In the genomic region with DNA sequence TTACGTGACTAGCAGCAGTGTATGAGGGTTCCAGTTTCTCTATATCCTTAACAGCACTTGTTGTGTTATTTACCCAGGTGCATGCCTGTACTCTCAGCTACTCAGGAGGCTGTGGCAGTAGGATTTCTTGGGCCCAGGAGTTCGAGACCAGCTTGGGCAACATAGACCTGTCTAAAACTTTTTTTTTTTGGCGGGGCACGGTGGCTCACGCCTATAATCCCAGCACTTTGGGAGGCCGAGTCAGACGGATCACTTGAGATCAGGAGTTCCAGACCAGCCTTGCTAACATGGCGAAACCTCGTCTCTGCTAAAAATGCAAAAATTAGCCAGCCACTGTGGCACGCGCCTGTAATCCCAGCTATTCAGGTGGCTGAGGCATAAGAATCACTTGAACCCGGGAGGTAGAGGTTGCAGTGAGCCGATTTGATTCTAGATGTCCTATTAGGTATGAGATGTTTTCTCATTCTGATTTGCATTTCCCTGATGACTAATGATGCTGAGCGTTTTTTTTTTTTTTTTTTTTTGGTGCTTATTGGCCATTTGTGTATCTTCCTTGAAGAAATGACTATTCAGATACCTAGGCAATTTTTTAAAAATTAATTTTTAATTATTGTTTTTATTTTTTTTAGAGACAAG, we compare ENCODE assay signal across 21 cellular contexts. TPM values are rescaled to one million over a fixed set of nuclear protein-coding genes. Genes with fewer than 3 reads are reported as not detected.
A peak's percentile ranks its signal among the peaks of the same experiment; 100 is the strongest.
DNase-seq lines count a peak whose midpoint lies in the region; ATAC-seq and TF ChIP-seq lines count a peak whose summit lies in the region.
"Had no signal": no experiment of that assay in that cellular context is flagged by ENCODE, and none has a peak within 500 bp of the region (broad histone marks: within the 10 kb centered on the region; RNA-seq: fewer than 3 reads in every experiment).

No MANE protein-coding gene starts in this region.

- H3K79me2 ChIP-seq in GM23338 (replicated peaks; ENCODE audit: insufficient read depth), result peaks cover 99% of the 10 kb centered on the region

- peak overlapping the region; percentile 36 for H3K4me3 Mint-ChIP-seq in activated T-cell treated with anti-CD3 and anti-CD28 coated beads, Interleukin-2, amount 50 U/mL, for 24 hours
- no peak overlapping the region for H3K4me3 Mint-ChIP-seq in GM23338
- H3K4me3 Mint-ChIP-seq in activated T-helper 1 cell treated with anti-CD3 and anti-CD28 coated beads, Interleukin-12 subunit alpha, Interleukin-12 subunit beta, Interleukin-2, Interleukin-4 antibody, amounts not matched to agents 30 ng/mL and 10 ng/mL and 1 ng/mL, durations not matched to agents 14 hours and 24 hours and 36 hours, result no peak overlapping the region
- H3K4me3 Mint-ChIP-seq: neural crest cell had no signal

- H3F3A ChIP-seq in GM23338 (replicated peaks; ENCODE audit: low read depth), result peaks cover 4% of the 10 kb centered on the region

- TF ChIP-seq CTCF in GM23338 (conservative IDR thresholded peaks at IDR 0.05; ENCODE audit: low read depth in 2 of 2) (no peak), gastrocnemius medialis (IDR thresholded peaks at IDR 0.05 in 4 of 5, conservative IDR thresholded peaks at IDR 0.05 in 1 of 5) (no peak), esophagus muscularis mucosa (IDR thresholded peaks at IDR 0.05) (no peak)

- intact Hi-C loops in activated T-helper 1 cell treated with anti-CD3 and anti-CD28 coated beads, Interleukin-12 subunit alpha, Interleukin-12 subunit beta, Interleukin-2, Interleukin-4 antibody, amounts not matched to agents 30 ng/mL and 10 ng/mL and 1 ng/mL, durations not matched to agents 14 hours and 24 hours and 36 hours (cut with micrococcal nuclease), result loop anchor here (1.0 kb wide), 5 partner anchors 13 to 692 kb away; a partner anchor contains a TSS
- intact Hi-C loops in gastrocnemius medialis (cut with DNase I; ENCODE audit: low total_unique reads) (no loop called here), esophagus muscularis mucosa (cut with DNase I) (no loop called here)

- H3K9me3 Mint-ChIP-seq in activated T-cell treated with anti-CD3 and anti-CD28 coated beads, Interleukin-2, amount 50 U/mL, for 24 hours, result peaks cover 2% of the 10 kb centered on the region
- no peaks in the 10 kb centered on the region for H3K9me3 Mint-ChIP-seq in GM23338
- H3K9me3 Mint-ChIP-seq in activated T-helper 1 cell treated with anti-CD3 and anti-CD28 coated beads, Interleukin-12 subunit alpha, Interleukin-12 subunit beta, Interleukin-2, Interleukin-4 antibody, amounts not matched to agents 30 ng/mL and 10 ng/mL and 1 ng/mL, durations not matched to agents 14 hours and 24 hours and 36 hours, result peaks cover 3% of the 10 kb centered on the region
- H3K9me3 Mint-ChIP-seq: neural crest cell had no signal

- in situ Hi-C loops in gastrocnemius medialis (cut with MboI; ENCODE audit: low sequenced_read_pairs in 4 of 4), result loop anchor here in 1 of 4 donors (25.0 kb wide), 1 partner anchor 116 kb away; no protein-coding TSS in a partner anchor

- no peak for ATAC-seq in GM23338
- no peak for ATAC-seq in gastrocnemius medialis
- ATAC-seq in HG02973 (IDR thresholded peaks at IDR 0.05; ENCODE audit: unreplicated experiment), result no peak
- ATAC-seq in HG03442 (IDR thresholded peaks at IDR 0.05; ENCODE audit: unreplicated experiment), result no peak

- H3K4me1 Mint-ChIP-seq in activated T-cell treated with anti-CD3 and anti-CD28 coated beads, Interleukin-2, amount 50 U/mL, for 24 hours (ENCODE audit: low read depth), result peaks cover 67% of the 10 kb centered on the region
- no peaks in the 10 kb centered on the region; the same call in 2 of the 3 replicates for H3K4me1 Mint-ChIP-seq in GM23338
- H3K4me1 Mint-ChIP-seq in activated T-helper 1 cell treated with anti-CD3 and anti-CD28 coated beads, Interleukin-12 subunit alpha, Interleukin-12 subunit beta, Interleukin-2, Interleukin-4 antibody, amounts not matched to agents 30 ng/mL and 10 ng/mL and 1 ng/mL, durations not matched to agents 14 hours and 24 hours and 36 hours (ENCODE audit: low read depth), result peaks cover 51% of the 10 kb centered on the region

- H3K4me1 ChIP-seq in GM23338 (ENCODE audit: insufficient read depth), result no peaks in the 10 kb centered on the region
- H3K4me1 ChIP-seq in gastrocnemius medialis, result peaks cover 31 to 32% of the 10 kb centered on the region in 2 donors
- peaks cover 19 to 70% (median 44%) of the 10 kb centered on the region in 4 donors for H3K4me1 ChIP-seq in esophagus muscularis mucosa
- H3K4me1 ChIP-seq: Caco-2, HAP-1, SJCRH30 had no signal

- no peaks in the 10 kb centered on the region for H3K9me2 ChIP-seq in GM23338 (ENCODE audit: insufficient read depth)

- no peak overlapping the region for H3K4me3 ChIP-seq in GM23338
- H3K4me3 ChIP-seq in gastrocnemius medialis, result no peak overlapping the region
- H3K4me3 ChIP-seq in esophagus muscularis mucosa, result no peak overlapping the region
- H3K4me3 ChIP-seq: HAP-1, hepatocyte, SJCRH30, suprapubic skin had no signal

- no peak for DNase-seq in activated T-cell treated with anti-CD3 and anti-CD28 coated beads, Interleukin-2, amount 50 U/mL, for 24 hours
- no peak for DNase-seq in activated T-cell treated with anti-CD3 and anti-CD28 coated beads, Interleukin-2, amount 50 U/mL, for 1 hour
- DNase-seq in GM23338 (ENCODE audit: low spot score) (no peak), gastrocnemius medialis (no peak), esophagus muscularis mucosa (ENCODE audit: extremely low spot score) (no peak)
- no peak for DNase-seq in activated T-helper 1 cell treated with anti-CD3 and anti-CD28 coated beads, Interleukin-12 subunit alpha, Interleukin-12 subunit beta, Interleukin-2, Interleukin-4 antibody, amounts not matched to agents 30 ng/mL and 10 ng/mL and 1 ng/mL, durations not matched to agents 14 hours and 24 hours and 36 hours (ENCODE audit: low spot score)
- DNase-seq: Caco-2; caudate nucleus; effector CD8-positive, alpha-beta T cell; kidney; mesendoderm; NCI-H2081; NCI-H526; SJCRH30; T1000 had no signal

- TF ChIP-seq EP300 in esophagus muscularis mucosa (IDR thresholded peaks at IDR 0.05), result no peak

- H3K36me3 ChIP-seq in GM23338 (ENCODE audit: insufficient read depth), result peaks cover 20% of the 10 kb centered on the region
- peaks cover 0 to 3% of the 10 kb centered on the region in 2 donors for H3K36me3 ChIP-seq in gastrocnemius medialis
- peaks cover 4 to 90% (median 48%) of the 10 kb centered on the region in 4 donors for H3K36me3 ChIP-seq in esophagus muscularis mucosa

- WGBS in esophagus muscularis mucosa, result 84% methylated on average over 14 of the region's 14 CpGs

- H3K27me3 Mint-ChIP-seq in activated T-cell treated with anti-CD3 and anti-CD28 coated beads, Interleukin-2, amount 50 U/mL, for 24 hours, result no peaks in the 10 kb centered on the region
- peaks cover 4% of the 10 kb centered on the region for H3K27me3 Mint-ChIP-seq in GM23338 (ENCODE audit: insufficient read depth, low read depth, poor library complexity)
- no peaks in the 10 kb centered on the region for H3K27me3 Mint-ChIP-seq in activated T-helper 1 cell treated with anti-CD3 and anti-CD28 coated beads, Interleukin-12 subunit alpha, Interleukin-12 subunit beta, Interleukin-2, Interleukin-4 antibody, amounts not matched to agents 30 ng/mL and 10 ng/mL and 1 ng/mL, durations not matched to agents 14 hours and 24 hours and 36 hours (ENCODE audit: insufficient read depth)

- H3K27ac Mint-ChIP-seq in activated T-cell treated with anti-CD3 and anti-CD28 coated beads, Interleukin-2, amount 50 U/mL, for 24 hours, result peak overlapping the region; percentile 97
- peak overlapping the region; percentile 46 for H3K27ac Mint-ChIP-seq in GM23338
- peak overlapping the region; percentile 98 for H3K27ac Mint-ChIP-seq in activated T-helper 1 cell treated with anti-CD3 and anti-CD28 coated beads, Interleukin-12 subunit alpha, Interleukin-12 subunit beta, Interleukin-2, Interleukin-4 antibody, amounts not matched to agents 30 ng/mL and 10 ng/mL and 1 ng/mL, durations not matched to agents 14 hours and 24 hours and 36 hours

- H4K20me1 ChIP-seq in GM23338 (replicated peaks; ENCODE audit: insufficient read depth), result peaks cover 23% of the 10 kb centered on the region

- no peak for TF ChIP-seq POLR2A in gastrocnemius medialis (IDR thresholded peaks at IDR 0.05)
- TF ChIP-seq POLR2A in esophagus muscularis mucosa (IDR thresholded peaks at IDR 0.05; ENCODE audit: low read depth), result no peak

- no peak overlapping the region for H3K4me2 ChIP-seq in GM23338
- H3K4me2 ChIP-seq: hepatocyte had no signal

- 0 out of 2 replicates have a peak overlapping the region, but pooled peaks have one; percentile 45 for H3K27ac ChIP-seq in GM23338 (ENCODE audit: low read depth)
- peak overlapping the region; percentile 1 to 55 (median 31) for H3K27ac ChIP-seq in gastrocnemius medialis
- H3K27ac ChIP-seq in esophagus muscularis mucosa (replicated peaks in 1 of 4), result no peak overlapping the region
- H3K27ac ChIP-seq: hepatocyte, SJCRH30, suprapubic skin had no signal

- H3K36me3 Mint-ChIP-seq in activated T-cell treated with anti-CD3 and anti-CD28 coated beads, Interleukin-2, amount 50 U/mL, for 24 hours (ENCODE audit: low read depth), result peaks cover 79% of the 10 kb centered on the region
- H3K36me3 Mint-ChIP-seq in GM23338 (ENCODE audit: low read depth), result peaks cover 66% of the 10 kb centered on the region
- H3K36me3 Mint-ChIP-seq in activated T-helper 1 cell treated with anti-CD3 and anti-CD28 coated beads, Interleukin-12 subunit alpha, Interleukin-12 subunit beta, Interleukin-2, Interleukin-4 antibody, amounts not matched to agents 30 ng/mL and 10 ng/mL and 1 ng/mL, durations not matched to agents 14 hours and 24 hours and 36 hours (ENCODE audit: low read depth), result peaks cover 41% of the 10 kb centered on the region

- H3K9me3 ChIP-seq in gastrocnemius medialis, result no peaks in the 10 kb centered on the region
- no peaks in the 10 kb centered on the region for H3K9me3 ChIP-seq in esophagus muscularis mucosa
- H3K9me3 ChIP-seq: Caco-2, HAP-1, SJCRH30, suprapubic skin had no signal

- H2AFZ ChIP-seq in GM23338, result no peak overlapping the region
- H2AFZ ChIP-seq: hepatocyte had no signal

- H3K27me3 ChIP-seq in GM23338 (ENCODE audit: insufficient read depth) (no peaks in the 10 kb centered on the region), gastrocnemius medialis (no peaks in the 10 kb centered on the region), esophagus muscularis mucosa (no peaks in the 10 kb centered on the region)
- H3K27me3 ChIP-seq: hepatocyte, SJCRH30, suprapubic skin had no signal

RNA-seq across cellular contexts. Expression of a gene that starts 13.4 kb away (rescaled TPM):
- total RNA-seq in GM23338 (2014; rRNA removed; shearing (Covaris generic)), result 76.1 and 82.9 TPM in 2 replicates
- polyA plus RNA-seq in GM23338 (2016; fragmentation: Nextera tagmentation; extraction: Ambion mirVana), result 34.4 and 37.5 TPM in 2 replicates
- total RNA-seq in activated T-helper 1 cell treated with anti-CD3 and anti-CD28 coated beads, Interleukin-12 subunit alpha, Interleukin-12 subunit beta, Interleukin-2, Interleukin-4 antibody, amounts not matched to agents 30 ng/mL and 10 ng/mL and 1 ng/mL, durations not matched to agents 14 hours and 24 hours and 36 hours, result 117 TPM in 2 replicates
- total RNA-seq in gastrocnemius medialis (10 to 100 TPM; 35.8 to 41.3 (median 39.8) TPM), esophagus muscularis mucosa (100 to 1,000 TPM in 2 of 4 donors, 10 to 100 TPM in 2; 77.2 to 103 (median 95.5) TPM)

RNA-seq across cellular contexts. Expression of a gene that starts 23.5 kb away (rescaled TPM):
- 10.4 and 14.0 TPM in 2 replicates for total RNA-seq in GM23338 (2014; rRNA removed; shearing (Covaris generic))
- 5.0 and 6.7 TPM in 2 replicates for polyA plus RNA-seq in GM23338 (2016; fragmentation: Nextera tagmentation; extraction: Ambion mirVana)
- 11.8 and 13.0 TPM in 2 replicates for total RNA-seq in activated T-helper 1 cell treated with anti-CD3 and anti-CD28 coated beads, Interleukin-12 subunit alpha, Interleukin-12 subunit beta, Interleukin-2, Interleukin-4 antibody, amounts not matched to agents 30 ng/mL and 10 ng/mL and 1 ng/mL, durations not matched to agents 14 hours and 24 hours and 36 hours
- total RNA-seq in gastrocnemius medialis (1 to 10 TPM; 1.8 to 5.8 (median 5.2) TPM), esophagus muscularis mucosa (1 to 10 TPM; 1.5 to 5.4 (median 2.9) TPM)

RNA-seq across cellular contexts. Expression of a gene that starts 31.9 kb away (rescaled TPM):
- total RNA-seq in GM23338 (2014; rRNA removed; shearing (Covaris generic)), result 52.5 and 56.5 TPM in 2 replicates
- polyA plus RNA-seq in GM23338 (2016; fragmentation: Nextera tagmentation; extraction: Ambion mirVana), result 14.3 and 16.2 TPM in 2 replicates
- 87.6 and 88.2 TPM in 2 replicates for total RNA-seq in activated T-helper 1 cell treated with anti-CD3 and anti-CD28 coated beads, Interleukin-12 subunit alpha, Interleukin-12 subunit beta, Interleukin-2, Interleukin-4 antibody, amounts not matched to agents 30 ng/mL and 10 ng/mL and 1 ng/mL, durations not matched to agents 14 hours and 24 hours and 36 hours
- total RNA-seq in gastrocnemius medialis (10 to 100 TPM; 75.7 to 96.3 (median 85.9) TPM), esophagus muscularis mucosa (10 to 100 TPM; 64.1 to 86.8 (median 72.2) TPM)

RNA-seq across cellular contexts. Expression of a gene that starts 53.3 kb away (rescaled TPM):
- 3.6 and 4.2 TPM in 2 replicates for total RNA-seq in GM23338 (2014; rRNA removed; shearing (Covaris generic))
- polyA plus RNA-seq in GM23338 (2016; fragmentation: Nextera tagmentation; extraction: Ambion mirVana), result 3.1 and 3.3 TPM in 2 replicates
- 8.7 and 9.6 TPM in 2 replicates for total RNA-seq in activated T-helper 1 cell treated with anti-CD3 and anti-CD28 coated beads, Interleukin-12 subunit alpha, Interleukin-12 subunit beta, Interleukin-2, Interleukin-4 antibody, amounts not matched to agents 30 ng/mL and 10 ng/mL and 1 ng/mL, durations not matched to agents 14 hours and 24 hours and 36 hours
- total RNA-seq in gastrocnemius medialis, result 10 to 100 TPM; 16.0 to 34.2 (median 18.3) TPM
- total RNA-seq in esophagus muscularis mucosa, result 10 to 100 TPM in 3 of 4 donors, 1 to 10 TPM in 1; 6.1 to 24.2 (median 14.5) TPM

Comparison
In these comparisons a context has a peak if more than half of its experiments do, and no peak if none do; other contexts are left out.
1. H3K27ac Mint-ChIP-seq: peak in every context shown above with its lines; median percentile 98 in activated T-helper 1 cell treated with anti-CD3 and anti-CD28 coated beads, Interleukin-12 subunit alpha, Interleukin-12 subunit beta, Interleukin-2, Interleukin-4 antibody, amounts not matched to agents 30 ng/mL and 10 ng/mL and 1 ng/mL, durations not matched to agents 14 hours and 24 hours and 36 hours; 97 in activated T-cell treated with anti-CD3 and anti-CD28 coated beads, Interleukin-2, amount 50 U/mL, for 24 hours; 46 in GM23338.
2. H3K27ac ChIP-seq: peak in GM23338 (single experiment) and gastrocnemius medialis (4 of 4); none in esophagus muscularis mucosa (0 of 4).